16 cellular contexts compared by ENCODE assay signal in the genomic region with DNA sequence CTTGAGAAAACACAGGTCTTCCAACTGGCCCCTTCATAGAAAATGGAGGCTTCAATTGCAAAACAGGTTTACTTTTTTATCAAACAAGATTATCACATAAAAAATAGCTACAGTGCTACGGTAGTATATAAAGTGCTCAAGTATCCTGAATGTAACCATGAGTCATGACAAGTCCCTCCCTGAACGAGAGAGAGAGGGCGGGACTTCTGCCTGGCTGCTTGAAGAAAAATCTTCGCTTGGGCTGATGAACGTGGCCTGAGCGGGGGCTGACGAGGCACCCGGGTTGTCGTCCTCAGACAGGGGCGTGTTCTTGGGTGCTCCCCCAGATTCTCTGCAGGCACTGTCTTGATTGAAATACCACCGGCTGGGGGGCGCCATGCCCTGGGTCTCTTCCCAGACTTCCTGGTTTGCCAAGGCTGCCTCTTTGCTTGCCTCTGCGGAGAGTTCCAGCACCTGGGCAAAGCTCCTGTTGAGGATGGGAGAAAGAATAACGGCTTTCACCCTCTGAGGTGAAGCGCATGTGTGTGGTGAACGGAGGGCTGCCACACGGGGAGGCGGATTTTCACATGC. TPM values are rescaled to one million over a fixed set of nuclear protein-coding genes. Genes with fewer than 3 reads are reported as not detected.
A peak's percentile ranks its signal among the peaks of the same experiment; 100 is the strongest.
DNase-seq lines count a peak whose midpoint lies in the region; ATAC-seq, FAIRE-seq and TF ChIP-seq lines count a peak whose summit lies in the region.
"Had no signal": no experiment of that assay in that cellular context is flagged by ENCODE, and none has a peak within 500 bp of the region (broad histone marks: within the 10 kb centered on the region; RNA-seq: fewer than 3 reads in every experiment).

No MANE protein-coding gene starts in this region.

- no peak overlapping the region for H3K4me2 ChIP-seq in H9 (ENCODE audit: insufficient read depth, insufficient read length, low read length)
- H3K4me2 ChIP-seq: KMS-11 had no signal

- ATAC-seq in HG03196 (IDR thresholded peaks at IDR 0.05; ENCODE audit: unreplicated experiment) (no peak), HG02981 (IDR thresholded peaks at IDR 0.05; ENCODE audit: unreplicated experiment) (no peak)
- ATAC-seq: activated CD8-positive, alpha-beta memory T cell treated with anti-CD3 and anti-CD28 coated beads, Interleukin-2, amount 10 ng/mL, durations not matched to agents 7 days and 5 days had no signal

- no peak overlapping the region for H2BK12ac ChIP-seq in H9 (ENCODE audit: insufficient read length, low read depth, low read length)

- H3K4me1 ChIP-seq in H9 (ENCODE audit: insufficient read depth, low read length) = no peaks in the 10 kb centered on the region
- H3K4me1 ChIP-seq: Caco-2 had no signal

- no peak overlapping the region for H3K4ac ChIP-seq in H9 (ENCODE audit: low read depth, low read length)

- H3K9ac ChIP-seq in H9 (ENCODE audit: extremely low read depth, insufficient read length, low read length) = no peak overlapping the region
- H3K9ac ChIP-seq: KMS-11 had no signal

- no peak overlapping the region for H2BK120ac ChIP-seq in H9 (ENCODE audit: low read depth, low read length, poor library complexity, severe bottlenecking)

- no peak overlapping the region for H3K56ac ChIP-seq in H9 (ENCODE audit: insufficient read length, low read depth, low read length)

- H3K79me2 ChIP-seq in H9 (ENCODE audit: insufficient read depth, low read length) = no peaks in the 10 kb centered on the region

- H2BK15ac ChIP-seq in H9 (ENCODE audit: low read depth, low read length) = no peak overlapping the region

- peaks cover 8 to 16% of the 10 kb centered on the region in 2 experiments; a peak in 3 of 4 replicates for H3K4me1 Mint-ChIP-seq in H9
- H3K4me1 Mint-ChIP-seq in activated T-helper 1 cell treated with anti-CD3 and anti-CD28 coated beads, Interleukin-12 subunit alpha, Interleukin-12 subunit beta, Interleukin-2, Interleukin-4 antibody, amounts not matched to agents 30 ng/mL and 10 ng/mL and 1 ng/mL, durations not matched to agents 14 hours and 24 hours and 36 hours (ENCODE audit: low read depth) = no peaks in the 10 kb centered on the region
- H3K4me1 Mint-ChIP-seq: activated CD8-positive, alpha-beta memory T cell treated with anti-CD3 and anti-CD28 coated beads, Interleukin-2, amount 10 ng/mL, durations not matched to agents 7 days and 5 days; activated naive CD8-positive, alpha-beta T cell treated with anti-CD3 and anti-CD28 coated beads for 36 hours had no signal

- peaks cover 28 to 61% (median 41%) of the 10 kb centered on the region in 3 experiments for H3K36me3 Mint-ChIP-seq in H9 (ENCODE audit: insufficient read depth in 1 of 3, low read depth in 3 of 3)
- H3K36me3 Mint-ChIP-seq in activated T-helper 1 cell treated with anti-CD3 and anti-CD28 coated beads, Interleukin-12 subunit alpha, Interleukin-12 subunit beta, Interleukin-2, Interleukin-4 antibody, amounts not matched to agents 30 ng/mL and 10 ng/mL and 1 ng/mL, durations not matched to agents 14 hours and 24 hours and 36 hours (ENCODE audit: low read depth) = peaks cover 20% of the 10 kb centered on the region

- TF ChIP-seq CTCF in H9 (conservative IDR thresholded peaks at IDR 0.05) = no peak
- TF ChIP-seq CTCF in foreskin fibroblast (IDR thresholded peaks at IDR 0.05; ENCODE audit: low read depth, low read length) = no peak

- no peaks in the 10 kb centered on the region for H3K9me3 ChIP-seq in H9 (ENCODE audit: control insufficient read depth, low read depth, low read length)
- H3K9me3 ChIP-seq: Caco-2 had no signal

- H2AK5ac ChIP-seq in H9 (ENCODE audit: insufficient read length, low read length) = no peak overlapping the region

- H4K5ac ChIP-seq in H9 (ENCODE audit: insufficient read length, low read depth, low read length) = no peak overlapping the region

- no peak overlapping the region for H4K91ac ChIP-seq in H9 (ENCODE audit: insufficient read length, low read depth, low read length)

- H3K27me3 ChIP-seq in H9 (ENCODE audit: insufficient read depth, low read length) = no peaks in the 10 kb centered on the region

- no peak overlapping the region for H2BK5ac ChIP-seq in H9 (ENCODE audit: insufficient read length, low read length)

- WGBS in H9 (ENCODE audit: extremely low coverage, insufficient read length, low lambda C conversion rate) = no CpG with 5 or more reads among the region's 18 CpGs

- DNase-seq in H9 = no peak
- peak; percentile 82 for DNase-seq in amniotic epithelial cell (ENCODE audit: low read depth)
- DNase-seq in foreskin fibroblast = peak; percentile 40 to 74
- peak; percentile 20 for DNase-seq in stromal cell of bone marrow (ENCODE audit: low read depth)
- DNase-seq in frontal cortex (ENCODE audit: low spot score in 2 of 2) = no peak
- no peak for DNase-seq in activated T-helper 1 cell treated with anti-CD3 and anti-CD28 coated beads, Interleukin-12 subunit alpha, Interleukin-12 subunit beta, Interleukin-2, Interleukin-4 antibody, amounts not matched to agents 30 ng/mL and 10 ng/mL and 1 ng/mL, durations not matched to agents 14 hours and 24 hours and 36 hours (ENCODE audit: low spot score)
- DNase-seq: activated CD8-positive, alpha-beta memory T cell treated with anti-CD3 and anti-CD28 coated beads, Interleukin-2, amount 10 ng/mL, durations not matched to agents 7 days and 5 days; activated naive CD8-positive, alpha-beta T cell treated with anti-CD3 and anti-CD28 coated beads for 36 hours; Caco-2; glutamatergic neuron; NCI-H187 treated with DMSO at 0.1 percent for 48 hours; NCI-H69; SHP77 treated with DMSO at 0.1 percent for 48 hours had no signal

- no peak overlapping the region for H2BK20ac ChIP-seq in H9 (ENCODE audit: low read depth, low read length, poor library complexity, severe bottlenecking)

- H3T11ph ChIP-seq in H9 (ENCODE audit: low read length) = no peak overlapping the region

- H3K27ac ChIP-seq in H9 (ENCODE audit: insufficient read length, low read depth, low read length) = no peak overlapping the region
- H3K27ac ChIP-seq: KMS-11 had no signal

- H3K23ac ChIP-seq in H9 (ENCODE audit: insufficient read length, low read depth, low read length) = no peak overlapping the region

- FAIRE-seq in frontal cortex (lab: Jason Lieb, UNC) = no peak

- no peaks in the 10 kb centered on the region for H3K23me2 ChIP-seq in H9 (ENCODE audit: insufficient read length, low read depth, low read length, poor library complexity, severe bottlenecking)

- no peaks in the 10 kb centered on the region for H4K20me1 ChIP-seq in H9 (ENCODE audit: control insufficient read depth, insufficient read depth, insufficient read length)

- H3K79me1 ChIP-seq in H9 (ENCODE audit: insufficient read depth, low read depth, low read length, poor library complexity, severe bottlenecking) = no peaks in the 10 kb centered on the region

- H3K4me3 ChIP-seq in foreskin fibroblast (ENCODE audit: low read depth in 1 of 2, low read length in 2 of 2) = no peak overlapping the region

- H2AFZ ChIP-seq in H9 (ENCODE audit: low read length) = no peak overlapping the region

- H3K18ac ChIP-seq in H9 (ENCODE audit: insufficient read length, low read depth, low read length) = no peak overlapping the region

- H3K9me3 Mint-ChIP-seq in H9 = no peaks in the 10 kb centered on the region
- H3K9me3 Mint-ChIP-seq in activated T-helper 1 cell treated with anti-CD3 and anti-CD28 coated beads, Interleukin-12 subunit alpha, Interleukin-12 subunit beta, Interleukin-2, Interleukin-4 antibody, amounts not matched to agents 30 ng/mL and 10 ng/mL and 1 ng/mL, durations not matched to agents 14 hours and 24 hours and 36 hours = no peaks in the 10 kb centered on the region
- H3K9me3 Mint-ChIP-seq: activated naive CD8-positive, alpha-beta T cell treated with anti-CD3 and anti-CD28 coated beads for 36 hours had no signal

- H3K27ac Mint-ChIP-seq in H9 = peak overlapping the region; percentile 40 to 82 (median 64); a peak in 4 of 7 replicates
- H3K27ac Mint-ChIP-seq in activated T-helper 1 cell treated with anti-CD3 and anti-CD28 coated beads, Interleukin-12 subunit alpha, Interleukin-12 subunit beta, Interleukin-2, Interleukin-4 antibody, amounts not matched to agents 30 ng/mL and 10 ng/mL and 1 ng/mL, durations not matched to agents 14 hours and 24 hours and 36 hours = no peak overlapping the region
- H3K27ac Mint-ChIP-seq: activated CD8-positive, alpha-beta memory T cell treated with anti-CD3 and anti-CD28 coated beads, Interleukin-2, amount 10 ng/mL, durations not matched to agents 7 days and 5 days; activated naive CD8-positive, alpha-beta T cell treated with anti-CD3 and anti-CD28 coated beads for 36 hours had no signal

- intact Hi-C loops in activated T-helper 1 cell treated with anti-CD3 and anti-CD28 coated beads, Interleukin-12 subunit alpha, Interleukin-12 subunit beta, Interleukin-2, Interleukin-4 antibody, amounts not matched to agents 30 ng/mL and 10 ng/mL and 1 ng/mL, durations not matched to agents 14 hours and 24 hours and 36 hours (cut with micrococcal nuclease) = no loop called here

- no peaks in the 10 kb centered on the region for H3K27me3 Mint-ChIP-seq in H9 (ENCODE audit: low read depth)
- no peaks in the 10 kb centered on the region for H3K27me3 Mint-ChIP-seq in activated T-helper 1 cell treated with anti-CD3 and anti-CD28 coated beads, Interleukin-12 subunit alpha, Interleukin-12 subunit beta, Interleukin-2, Interleukin-4 antibody, amounts not matched to agents 30 ng/mL and 10 ng/mL and 1 ng/mL, durations not matched to agents 14 hours and 24 hours and 36 hours (ENCODE audit: insufficient read depth)
- H3K27me3 Mint-ChIP-seq: activated CD8-positive, alpha-beta memory T cell treated with anti-CD3 and anti-CD28 coated beads, Interleukin-2, amount 10 ng/mL, durations not matched to agents 7 days and 5 days; activated naive CD8-positive, alpha-beta T cell treated with anti-CD3 and anti-CD28 coated beads for 36 hours had no signal

- no peak overlapping the region for H3K14ac ChIP-seq in H9 (ENCODE audit: insufficient read depth, low read length)

- no peak overlapping the region for H3K4me3 Mint-ChIP-seq in H9
- no peak overlapping the region for H3K4me3 Mint-ChIP-seq in activated T-helper 1 cell treated with anti-CD3 and anti-CD28 coated beads, Interleukin-12 subunit alpha, Interleukin-12 subunit beta, Interleukin-2, Interleukin-4 antibody, amounts not matched to agents 30 ng/mL and 10 ng/mL and 1 ng/mL, durations not matched to agents 14 hours and 24 hours and 36 hours
- H3K4me3 Mint-ChIP-seq: activated CD8-positive, alpha-beta memory T cell treated with anti-CD3 and anti-CD28 coated beads, Interleukin-2, amount 10 ng/mL, durations not matched to agents 7 days and 5 days; activated naive CD8-positive, alpha-beta T cell treated with anti-CD3 and anti-CD28 coated beads for 36 hours had no signal

- no peak overlapping the region for H4K8ac ChIP-seq in H9 (replicated peaks; ENCODE audit: insufficient read length, low read depth, low read length)

RNA-seq across cellular contexts. Expression of gene CPAMD8, which starts 23.2 kb away (rescaled TPM):
- total RNA-seq in H9 (2021) (12.0 and 12.6 TPM in 2 replicates), frontal cortex (4.9 TPM)
- 0.18 TPM in 1 of 2 replicates, not detected in the other for total RNA-seq in activated T-helper 1 cell treated with anti-CD3 and anti-CD28 coated beads, Interleukin-12 subunit alpha, Interleukin-12 subunit beta, Interleukin-2, Interleukin-4 antibody, amounts not matched to agents 30 ng/mL and 10 ng/mL and 1 ng/mL, durations not matched to agents 14 hours and 24 hours and 36 hours

RNA-seq across cellular contexts. Expression of gene HAUS8, which starts 25.5 kb away (rescaled TPM):
- total RNA-seq in H9 (2021) = 27.8 and 29.4 TPM in 2 replicates
- total RNA-seq in frontal cortex = 2.0 TPM
- 32.8 and 34.9 TPM in 2 replicates for total RNA-seq in activated T-helper 1 cell treated with anti-CD3 and anti-CD28 coated beads, Interleukin-12 subunit alpha, Interleukin-12 subunit beta, Interleukin-2, Interleukin-4 antibody, amounts not matched to agents 30 ng/mL and 10 ng/mL and 1 ng/mL, durations not matched to agents 14 hours and 24 hours and 36 hours

RNA-seq across cellular contexts. Expression of gene MYO9B, which starts 25.8 kb away (rescaled TPM):
- total RNA-seq in H9 (2021) (58.5 and 58.6 TPM in 2 replicates), frontal cortex (21.2 TPM)
- total RNA-seq in activated T-helper 1 cell treated with anti-CD3 and anti-CD28 coated beads, Interleukin-12 subunit alpha, Interleukin-12 subunit beta, Interleukin-2, Interleukin-4 antibody, amounts not matched to agents 30 ng/mL and 10 ng/mL and 1 ng/mL, durations not matched to agents 14 hours and 24 hours and 36 hours = 134 and 137 TPM in 2 replicates

Comparison
In these comparisons a context has a peak if more than half of its experiments do, and no peak if none do; other contexts are left out.
1. DNase-seq: peak in amniotic epithelial cell (single experiment), foreskin fibroblast (2 of 2) and stromal cell of bone marrow (single experiment); none in H9 (single experiment), frontal cortex (0 of 2) and activated T-helper 1 cell treated with anti-CD3 and anti-CD28 coated beads, Interleukin-12 subunit alpha, Interleukin-12 subunit beta, Interleukin-2, Interleukin-4 antibody, amounts not matched to agents 30 ng/mL and 10 ng/mL and 1 ng/mL, durations not matched to agents 14 hours and 24 hours and 36 hours (single experiment).